In genomic region chr1:160354388-160354985, GRCh38 we compare ENCODE assay signal across 9 cellular contexts. TPM values are rescaled to one million over a fixed set of nuclear protein-coding genes. Genes with fewer than 3 reads are reported as not detected.
DNase-seq lines count a peak whose midpoint lies in the region; ATAC-seq, FAIRE-seq and TF ChIP-seq lines count a peak whose summit lies in the region.
"Had no signal": no experiment of that assay in that cellular context is flagged by ENCODE, and none has a peak within 500 bp of the region (broad histone marks: within the 10 kb centered on the region; RNA-seq: fewer than 3 reads in every experiment).

No MANE protein-coding gene starts in this region.

- H3K4me1 ChIP-seq in astrocyte (ENCODE audit: insufficient read depth, low read length) (no peaks in the 10 kb centered on the region), thyroid gland (no peaks in the 10 kb centered on the region)

- H3K36me3 Mint-ChIP-seq in astrocyte (ENCODE audit: low read depth, unreplicated experiment) = peaks cover 46% of the 10 kb centered on the region

- no peak for TF ChIP-seq POLR2A in thyroid gland (IDR thresholded peaks at IDR 0.05)

- peaks cover 12% of the 10 kb centered on the region for H4K20me1 ChIP-seq in astrocyte (ENCODE audit: insufficient read depth, low read length)

- H3K4me3 ChIP-seq in astrocyte (ENCODE audit: insufficient read depth, low read depth, low read length) (no peak overlapping the region), thyroid gland (replicated peaks in 1 of 3) (no peak overlapping the region)
- H3K4me3 ChIP-seq: thoracic aorta had no signal

- DNase-seq in DMS153 treated with DMSO at 0.1 percent for 48 hours (lab: John Stamatoyannopoulos, UW; ENCODE audit: unreplicated experiment) = peak; percentile 18
- no peak for DNase-seq in DMS153 (lab: John Stamatoyannopoulos, UW)
- peak; percentile 42 for DNase-seq in KBM-7
- DNase-seq in astrocyte (ENCODE audit: low read depth) = no peak
- DNase-seq in medulla oblongata (ENCODE audit: extremely low spot score) = peak; percentile 45
- DNase-seq in thyroid gland = no peak
- DNase-seq in occipital lobe (lab: John Stamatoyannopoulos, UW) = no peak

- no peak for FAIRE-seq in astrocyte (lab: Jason Lieb, UNC)

- no peak overlapping the region for H3K27ac Mint-ChIP-seq in astrocyte (ENCODE audit: unreplicated experiment)

- H2AFZ ChIP-seq in astrocyte (ENCODE audit: low read depth, low read length) = no peak overlapping the region

- H3K27me3 ChIP-seq in astrocyte (ENCODE audit: insufficient read depth, low read length) (no peaks in the 10 kb centered on the region), thyroid gland (no peaks in the 10 kb centered on the region)

- H3K79me2 ChIP-seq in astrocyte (ENCODE audit: insufficient read depth, low read length) = no peaks in the 10 kb centered on the region

- H3K9me3 ChIP-seq in astrocyte (ENCODE audit: insufficient read depth, low read depth, low read length) (no peaks in the 10 kb centered on the region), thyroid gland (no peaks in the 10 kb centered on the region)
- H3K9me3 ChIP-seq: thoracic aorta had no signal

- in situ Hi-C loops in KBM-7 (cut with MboI; ENCODE audit: low pct_unique_long_range_greater_than_20kb, low sequenced_read_pairs) = no loop called here

- intact Hi-C loops in thyroid gland (cut with DNase I) = no loop called here

- peaks cover 9% of the 10 kb centered on the region for H3K4me1 Mint-ChIP-seq in astrocyte (ENCODE audit: low read depth, unreplicated experiment)

- peak; percentile 47 for TF ChIP-seq CTCF in astrocyte (IDR thresholded peaks at IDR 0.05; ENCODE audit: insufficient read depth, low read depth, low read length)
- peak in 1 of 6 experiments; percentile 34 for TF ChIP-seq CTCF in thyroid gland (IDR thresholded peaks at IDR 0.05)

- peaks cover 66% of the 10 kb centered on the region for H3K36me3 ChIP-seq in astrocyte (ENCODE audit: insufficient read depth, low read length)
- H3K36me3 ChIP-seq in thyroid gland = peaks cover 86 to 90% of the 10 kb centered on the region in 2 donors

- no peaks in the 10 kb centered on the region for H3K9me3 Mint-ChIP-seq in astrocyte (ENCODE audit: unreplicated experiment)

- no peak overlapping the region for H3K4me3 Mint-ChIP-seq in astrocyte (ENCODE audit: unreplicated experiment)

- H3K27ac ChIP-seq in astrocyte (ENCODE audit: low read depth, low read length) = no peak overlapping the region
- no peak overlapping the region for H3K27ac ChIP-seq in thyroid gland
- H3K27ac ChIP-seq: thoracic aorta had no signal

- WGBS in thyroid gland, 2 donors = 86 to 89% methylated on average over 4 of the region's 5 CpGs

- ATAC-seq in GM18861 (IDR thresholded peaks at IDR 0.05; ENCODE audit: unreplicated experiment) = no peak

- no peak overlapping the region for H3K9ac ChIP-seq in astrocyte (ENCODE audit: low read length)

- no peak overlapping the region for H3K4me2 ChIP-seq in astrocyte (ENCODE audit: low read length)

- no peaks in the 10 kb centered on the region for H3K27me3 Mint-ChIP-seq in astrocyte (ENCODE audit: low read depth, unreplicated experiment)

RNA-seq across cellular contexts. Expression of gene NCSTN, which starts 11.3 kb away (rescaled TPM):
- total RNA-seq in astrocyte (171 and 187 TPM in 2 replicates), thyroid gland (10 to 100 TPM; 50.8 to 80.1 (median 68.5) TPM), occipital lobe (25.9 TPM)

RNA-seq across cellular contexts. Expression of gene COPA, which starts 11.4 kb away (rescaled TPM):
- total RNA-seq in astrocyte (281 and 305 TPM in 2 replicates), thyroid gland (100 to 1,000 TPM; 172 to 334 (median 182) TPM), occipital lobe (143 TPM)

RNA-seq across cellular contexts. Expression of gene NHLH1, which starts 12.4 kb away (rescaled TPM):
- total RNA-seq in astrocyte = 0.55 and 0.70 TPM in 2 replicates
- not detected for total RNA-seq in thyroid gland
- 0.62 TPM for total RNA-seq in occipital lobe

RNA-seq across cellular contexts. Expression of gene VANGL2, which starts 45.9 kb away (rescaled TPM):
- 25.5 and 26.1 TPM in 2 replicates for total RNA-seq in astrocyte
- 10 to 100 TPM in 1 of 4 donors, 1 to 10 TPM in 3; 5.8 to 28.5 (median 7.8) TPM for total RNA-seq in thyroid gland
- total RNA-seq in occipital lobe = 12.5 TPM

Comparison
In these comparisons a context has a peak if more than half of its experiments do, and no peak if none do; other contexts are left out.
1. DNase-seq: peak in DMS153 treated with DMSO at 0.1 percent for 48 hours (single experiment), KBM-7 (single experiment) and medulla oblongata (single experiment); none in DMS153 (single experiment), astrocyte (single experiment), thyroid gland (0 of 2) and occipital lobe (single experiment).